Comparison of ENCODE assay signal across 10 cellular contexts in the genomic region with DNA sequence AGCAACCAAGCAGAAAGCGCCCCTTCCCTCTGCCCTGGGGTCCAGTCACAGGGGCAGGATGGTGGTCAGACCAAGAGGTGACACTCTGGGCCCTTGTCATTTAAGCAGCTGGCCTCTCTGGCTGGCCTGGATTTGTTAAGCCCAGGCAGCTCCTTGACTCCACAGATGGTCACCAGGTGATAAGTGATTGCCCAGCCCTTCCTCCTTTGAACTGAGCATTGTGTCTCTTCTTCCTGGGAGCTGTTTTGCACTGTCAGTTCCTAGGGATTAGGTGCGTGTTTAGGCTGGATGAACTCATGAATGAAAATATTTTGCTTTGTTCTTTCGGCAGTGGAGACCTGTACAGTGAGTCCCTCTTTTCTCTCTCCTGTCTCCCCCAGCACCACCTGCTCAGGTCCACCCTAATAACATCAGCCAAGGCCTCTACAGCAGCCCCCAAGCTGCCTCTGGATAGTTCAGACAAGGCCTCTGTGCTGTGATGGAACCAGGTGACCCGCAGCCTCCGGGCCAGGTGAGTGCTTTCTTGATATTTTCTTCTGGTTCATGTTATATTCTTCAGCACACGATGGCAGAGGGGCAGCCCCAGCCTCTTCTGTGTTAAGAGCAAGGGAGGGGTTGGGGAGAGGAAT.
"Had no signal": no experiment of that assay in that cellular context is flagged by ENCODE, and none has a peak within 500 bp of the region (broad histone marks: within the 10 kb centered on the region; RNA-seq: fewer than 3 reads in every experiment).

No MANE protein-coding gene starts in this region.

- H3K36me3 ChIP-seq: ovary had no signal

- H3K4me1 ChIP-seq: testis had no signal

- H3K9me3 Mint-ChIP-seq: activated CD4-positive, alpha-beta memory T cell treated with anti-CD3 and anti-CD28 coated beads for 36 hours; activated naive CD8-positive, alpha-beta T cell treated with anti-CD3 and anti-CD28 coated beads for 36 hours; activated T-cell treated with anti-CD3 and anti-CD28 coated beads, Interleukin-2, amount 50 U/mL, for 4 hours; stimulated activated naive CD8-positive, alpha-beta T cell treated with anti-CD3 and anti-CD28 coated beads, Interleukin-15, amount 100 ng/mL, for 72 hours had no signal

- H3K36me3 Mint-ChIP-seq: activated CD4-positive, alpha-beta memory T cell treated with anti-CD3 and anti-CD28 coated beads for 36 hours; activated naive CD8-positive, alpha-beta T cell treated with anti-CD3 and anti-CD28 coated beads for 36 hours had no signal

- ATAC-seq: activated T-cell treated with anti-CD3 and anti-CD28 coated beads, Interleukin-2, amount 50 U/mL, for 4 hours; stimulated activated naive CD8-positive, alpha-beta T cell treated with anti-CD3 and anti-CD28 coated beads, Interleukin-15, amount 100 ng/mL, for 72 hours had no signal

- H3K4me3 ChIP-seq: ovary, testis had no signal

- H3K27ac Mint-ChIP-seq: activated CD4-positive, alpha-beta memory T cell treated with anti-CD3 and anti-CD28 coated beads for 36 hours; activated naive CD8-positive, alpha-beta T cell treated with anti-CD3 and anti-CD28 coated beads for 36 hours had no signal

- H3K27ac ChIP-seq: ovary, testis had no signal

- DNase-seq: activated CD4-positive, alpha-beta memory T cell treated with anti-CD3 and anti-CD28 coated beads for 36 hours; activated effector memory CD4-positive, alpha-beta T cell treated with anti-CD3 and anti-CD28 coated beads, Interleukin-2, amount 50 U/mL, for 16 hours; activated naive CD8-positive, alpha-beta T cell treated with anti-CD3 and anti-CD28 coated beads for 36 hours; activated T-cell treated with anti-CD3 and anti-CD28 coated beads, Interleukin-2, amount 50 U/mL, for 4 hours; ovary; stimulated activated CD4-positive, alpha-beta T cell treated with anti-CD3 and anti-CD28 coated beads, Interleukin-15, amount 100 ng/mL, for 24 hours; stimulated activated CD4-positive, alpha-beta T cell treated with anti-CD3 and anti-CD28 coated beads, Interleukin-4, amount 100 ng/mL, for 24 hours; stimulated activated naive CD8-positive, alpha-beta T cell treated with anti-CD3 and anti-CD28 coated beads, Interleukin-15, amount 100 ng/mL, for 72 hours; T-helper 2 cell; testis had no signal

- H3K4me3 Mint-ChIP-seq: activated CD4-positive, alpha-beta memory T cell treated with anti-CD3 and anti-CD28 coated beads for 36 hours; activated naive CD8-positive, alpha-beta T cell treated with anti-CD3 and anti-CD28 coated beads for 36 hours; activated T-cell treated with anti-CD3 and anti-CD28 coated beads, Interleukin-2, amount 50 U/mL, for 4 hours; stimulated activated naive CD8-positive, alpha-beta T cell treated with anti-CD3 and anti-CD28 coated beads, Interleukin-15, amount 100 ng/mL, for 72 hours had no signal

- H3K4me1 Mint-ChIP-seq: activated naive CD8-positive, alpha-beta T cell treated with anti-CD3 and anti-CD28 coated beads for 36 hours; stimulated activated naive CD8-positive, alpha-beta T cell treated with anti-CD3 and anti-CD28 coated beads, Interleukin-15, amount 100 ng/mL, for 72 hours had no signal

- H3K9me3 ChIP-seq: ovary, testis had no signal

- H3K27me3 ChIP-seq: ovary, testis had no signal
